Comparison of ENCODE assay signal across 23 cellular contexts in the genomic region with DNA sequence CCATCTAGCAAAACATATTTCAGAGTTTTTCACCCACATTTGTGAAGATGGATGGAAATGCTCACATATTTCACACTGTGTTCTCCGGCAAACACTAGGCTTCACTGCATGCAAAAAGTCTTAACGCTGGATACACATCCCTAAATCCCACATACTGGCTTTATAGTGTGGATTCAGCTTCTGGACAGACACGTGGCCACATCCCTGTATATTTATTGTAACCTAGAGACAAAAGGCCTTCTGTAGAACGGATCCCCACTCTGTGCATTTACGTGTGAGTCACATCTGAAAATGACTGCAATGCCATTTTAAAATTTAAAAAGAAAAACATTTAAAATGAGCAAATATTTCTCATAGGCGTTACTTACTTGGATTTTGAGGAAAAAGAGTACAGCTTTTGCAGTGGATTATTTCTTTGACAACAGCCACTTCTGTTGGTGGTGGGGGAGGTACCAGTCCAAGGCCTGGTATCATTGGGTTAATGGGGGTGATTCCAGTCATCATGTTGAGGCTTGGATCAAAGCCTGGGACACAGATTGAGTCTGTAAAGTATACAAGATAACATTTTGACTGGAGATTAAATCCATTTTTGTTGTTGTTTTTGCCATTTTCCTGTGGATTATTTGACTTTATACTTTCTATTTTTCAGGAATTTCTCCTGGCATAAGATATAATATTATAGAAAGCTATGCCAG.
A peak's percentile ranks its signal among the peaks of the same experiment; 100 is the strongest.
DNase-seq lines count a peak whose midpoint lies in the region; ATAC-seq, FAIRE-seq and TF ChIP-seq lines count a peak whose summit lies in the region.
"Had no signal": no experiment of that assay in that cellular context is flagged by ENCODE, and none has a peak within 500 bp of the region (broad histone marks: within the 10 kb centered on the region; RNA-seq: fewer than 3 reads in every experiment).

No MANE protein-coding gene starts in this region.

- no peak for FAIRE-seq in small intestine (lab: Jason Lieb, UNC)

- 18% methylated on average over 6 of the region's 6 CpGs for WGBS in smooth muscle cell (ENCODE audit: low lambda C conversion rate)
- 66 to 77% (median 75%) methylated on average over 6 of the region's 6 CpGs for WGBS in small intestine, 3 donors

- POLR2A ChIA-PET in WTC11 (lab: Charles Lee): interaction anchor here (0.6 kb wide), 1 partner anchor 14 kb away, joined by 4 read pairs; no protein-coding TSS in a partner anchor

- H3F3A ChIP-seq in smooth muscle cell (ENCODE audit: low read depth): peaks cover 15% of the 10 kb centered on the region

- TF ChIP-seq CTCF in WTC11 (IDR thresholded peaks at IDR 0.05): no peak
- no peak for TF ChIP-seq CTCF in fibroblast of pulmonary artery (IDR thresholded peaks at IDR 0.05; ENCODE audit: low read length, missing control alignments)
- TF ChIP-seq CTCF in smooth muscle cell (IDR thresholded peaks at IDR 0.05; ENCODE audit: borderline replicate concordance, insufficient read depth, poor library complexity, severe bottlenecking): no peak
- no peak for TF ChIP-seq CTCF in lower lobe of right lung (IDR thresholded peaks at IDR 0.05)

- H3K36me3 Mint-ChIP-seq in WTC11: no peaks in the 10 kb centered on the region
- H3K36me3 Mint-ChIP-seq: CD4-positive, alpha-beta memory T cell; stimulated activated memory B cell treated with anti-CD40 and anti-IgM and Interleukin-4, amounts not matched to agents 10 μg/mL and 1 μg/mL and 100 μg/mL, for 72 hours had no signal

- CTCF ChIA-PET in WTC11 (lab: Charles Lee): no interaction called here

- H3K4me3 ChIP-seq in fibroblast of pulmonary artery (replicated peaks; ENCODE audit: low read depth, low read length) (no peak overlapping the region), smooth muscle cell (no peak overlapping the region), lower lobe of right lung (no peak overlapping the region), small intestine (ENCODE audit: low read depth in 1 of 2, low read length in 2 of 2) (no peak overlapping the region)
- H3K4me3 ChIP-seq: gastrocnemius medialis, lung, SK-N-MC, skin epidermis had no signal

- peak overlapping the region; percentile 19 for H3K9ac ChIP-seq in smooth muscle cell (ENCODE audit: low read depth)

- no peaks in the 10 kb centered on the region for H3K27me3 ChIP-seq in smooth muscle cell (ENCODE audit: low read depth)
- H3K27me3 ChIP-seq in lower lobe of right lung (ENCODE audit: low read depth): no peaks in the 10 kb centered on the region
- no peaks in the 10 kb centered on the region for H3K27me3 ChIP-seq in small intestine (ENCODE audit: control insufficient read depth in 2 of 2, insufficient read depth in 2 of 2, low read length in 2 of 2)
- H3K27me3 ChIP-seq: gastrocnemius medialis had no signal

- H3K27ac Mint-ChIP-seq in WTC11: peak overlapping the region; percentile 88
- H3K27ac Mint-ChIP-seq: activated CD8-positive, alpha-beta T cell treated with anti-CD3 and anti-CD28 coated beads for 36 hours; CD4-positive, alpha-beta memory T cell; dendritic cell treated with granulocyte-macrophage colony-stimulating factor and Interleukin-4, amounts not matched to agents 40 ng/mL and 50 ng/mL, for 4 days; stimulated activated memory B cell treated with anti-CD40 and anti-IgM and Interleukin-4, amounts not matched to agents 10 μg/mL and 1 μg/mL and 100 μg/mL, for 72 hours had no signal

- H3K4me1 ChIP-seq in smooth muscle cell (ENCODE audit: low read depth) (peaks cover 32% of the 10 kb centered on the region), lower lobe of right lung (peaks cover 23% of the 10 kb centered on the region), small intestine (ENCODE audit: control insufficient read depth in 2 of 2, insufficient read depth in 1 of 2, low read depth in 1 of 2, low read length in 1 of 2) (no peaks in the 10 kb centered on the region)

- no peak for ATAC-seq in WTC11
- ATAC-seq in lower lobe of right lung: no peak
- ATAC-seq: activated CD8-positive, alpha-beta T cell treated with anti-CD3 and anti-CD28 coated beads for 36 hours; gastrocnemius medialis; Panc1; stimulated activated memory B cell treated with anti-CD40 and anti-IgM and Interleukin-4, amounts not matched to agents 10 μg/mL and 1 μg/mL and 100 μg/mL, for 72 hours had no signal

- peaks cover 50% of the 10 kb centered on the region for H3K4me1 Mint-ChIP-seq in WTC11
- H3K4me1 Mint-ChIP-seq: CD4-positive, alpha-beta memory T cell; stimulated activated memory B cell treated with anti-CD40 and anti-IgM and Interleukin-4, amounts not matched to agents 10 μg/mL and 1 μg/mL and 100 μg/mL, for 72 hours had no signal

- no peaks in the 10 kb centered on the region for H3K27me3 Mint-ChIP-seq in WTC11 (ENCODE audit: low read depth)
- H3K27me3 Mint-ChIP-seq: activated CD8-positive, alpha-beta T cell treated with anti-CD3 and anti-CD28 coated beads for 36 hours; CD4-positive, alpha-beta memory T cell; stimulated activated memory B cell treated with anti-CD40 and anti-IgM and Interleukin-4, amounts not matched to agents 10 μg/mL and 1 μg/mL and 100 μg/mL, for 72 hours had no signal

- H2AFZ ChIP-seq in smooth muscle cell (ENCODE audit: low read depth): peak overlapping the region; percentile 50

- H3K9me3 ChIP-seq in smooth muscle cell (replicated peaks; ENCODE audit: low read depth) (no peaks in the 10 kb centered on the region), lower lobe of right lung (no peaks in the 10 kb centered on the region), small intestine (ENCODE audit: control insufficient read depth, low read depth) (no peaks in the 10 kb centered on the region)
- H3K9me3 ChIP-seq: gastrocnemius medialis had no signal

- H3K36me3 ChIP-seq in smooth muscle cell (ENCODE audit: low read depth) (no peaks in the 10 kb centered on the region), lower lobe of right lung (no peaks in the 10 kb centered on the region), small intestine (ENCODE audit: control insufficient read depth in 2 of 2, insufficient read depth in 2 of 2, low read length in 2 of 2) (no peaks in the 10 kb centered on the region)
- H3K36me3 ChIP-seq: gastrocnemius medialis had no signal

- H4K20me1 ChIP-seq in smooth muscle cell (ENCODE audit: low read depth): no peaks in the 10 kb centered on the region

- peak overlapping the region; percentile 12 for H3K4me2 ChIP-seq in smooth muscle cell

- peak; percentile 60 for DNase-seq in HT1080 (ENCODE audit: low read depth)
- no peak for DNase-seq in WTC11 (ENCODE audit: low spot score)
- DNase-seq in fibroblast of pulmonary artery (ENCODE audit: low read depth): peak; percentile 65
- no peak for DNase-seq in smooth muscle cell (lab: John Stamatoyannopoulos, UW; ENCODE audit: unreplicated experiment)
- no peak for DNase-seq in activated effector memory CD4-positive, alpha-beta T cell treated with anti-CD3 and anti-CD28 coated beads, Interleukin-2, amount 50 U/mL, for 16 hours
- no peak for DNase-seq in lower lobe of right lung
- DNase-seq in small intestine: no peak
- DNase-seq: activated CD4-positive, CD25-positive, alpha-beta regulatory T cell; activated CD8-positive, alpha-beta T cell treated with anti-CD3 and anti-CD28 coated beads for 36 hours; activated gamma-delta T cell treated with Interleukin-2 at 50 U/mL for 16 hours; activated T-cell treated with anti-CD3 and anti-CD28 coated beads for 4 hours; CD4-positive, alpha-beta memory T cell; gastrocnemius medialis; Karpas-422; NCI-H1930; T-helper 9 cell had no signal

- no peaks in the 10 kb centered on the region for H3K79me2 ChIP-seq in smooth muscle cell (ENCODE audit: low read depth)

- no peaks in the 10 kb centered on the region for H3K9me3 Mint-ChIP-seq in WTC11
- H3K9me3 Mint-ChIP-seq: activated CD8-positive, alpha-beta T cell treated with anti-CD3 and anti-CD28 coated beads for 36 hours; CD4-positive, alpha-beta memory T cell; dendritic cell treated with granulocyte-macrophage colony-stimulating factor and Interleukin-4, amounts not matched to agents 40 ng/mL and 50 ng/mL, for 4 days; stimulated activated memory B cell treated with anti-CD40 and anti-IgM and Interleukin-4, amounts not matched to agents 10 μg/mL and 1 μg/mL and 100 μg/mL, for 72 hours had no signal

- no peak overlapping the region for H3K4me3 Mint-ChIP-seq in WTC11
- H3K4me3 Mint-ChIP-seq: activated CD8-positive, alpha-beta T cell treated with anti-CD3 and anti-CD28 coated beads for 36 hours; CD4-positive, alpha-beta memory T cell; dendritic cell treated with granulocyte-macrophage colony-stimulating factor and Interleukin-4, amounts not matched to agents 40 ng/mL and 50 ng/mL, for 4 days; stimulated activated memory B cell treated with anti-CD40 and anti-IgM and Interleukin-4, amounts not matched to agents 10 μg/mL and 1 μg/mL and 100 μg/mL, for 72 hours had no signal

- peak overlapping the region; percentile 77 for H3K27ac ChIP-seq in smooth muscle cell (ENCODE audit: low read depth)
- no peak overlapping the region for H3K27ac ChIP-seq in lower lobe of right lung
- H3K27ac ChIP-seq in small intestine (ENCODE audit: low read depth in 1 of 2, low read length in 1 of 2): no peak overlapping the region
- H3K27ac ChIP-seq: epithelial cell of prostate, gastrocnemius medialis, SK-N-MC, skin epidermis had no signal

- intact Hi-C loops in lower lobe of right lung (cut with DNase I): no loop called here

TF ChIP-seq in WTC11, 78 proteins besides CTCF, POLR2A, EP300 and RAD21 (continues in another document):
- TF ChIP-seq ESRRA (CRISPR knock-in tag; IDR thresholded peaks at IDR 0.05; ENCODE audit: borderline replicate concordance): no peak
- TF ChIP-seq MAX (CRISPR knock-in tag; IDR thresholded peaks at IDR 0.05): no peak
- no peak for TF ChIP-seq ZNF425 (CRISPR knock-in tag; conservative IDR thresholded peaks at IDR 0.05)
- TF ChIP-seq TCF7 (CRISPR knock-in tag; IDR thresholded peaks at IDR 0.05; ENCODE audit: low read depth): no peak
- no peak for TF ChIP-seq ZNF219 (CRISPR knock-in tag; IDR thresholded peaks at IDR 0.05; ENCODE audit: borderline replicate concordance)

Comparison
In these comparisons a context has a peak if more than half of its experiments do, and no peak if none do; other contexts are left out.
1. DNase-seq: peak in HT1080 (single experiment) and fibroblast of pulmonary artery (single experiment); none in WTC11 (single experiment), smooth muscle cell (single experiment), activated effector memory CD4-positive, alpha-beta T cell treated with anti-CD3 and anti-CD28 coated beads, Interleukin-2, amount 50 U/mL, for 16 hours (single experiment), lower lobe of right lung (single experiment) and small intestine (single experiment).